In genomic region chr11:86302092-86302793, GRCh38 we compare ENCODE assay signal across 8 cellular contexts. TPM values are rescaled to one million over a fixed set of nuclear protein-coding genes. Genes with fewer than 3 reads are reported as not detected.
DNase-seq lines count a peak whose midpoint lies in the region; ATAC-seq, FAIRE-seq and TF ChIP-seq lines count a peak whose summit lies in the region.

TSS of gene HIKESHI (plus strand) at chr11:86302240. CDS start at chr11:86302449, 209 bp downstream.

- H3K27me3 ChIP-seq in bronchial epithelial cell (ENCODE audit: control insufficient read depth, insufficient read depth, low read length), result no peaks in the 10 kb centered on the region
- no peaks in the 10 kb centered on the region for H3K27me3 ChIP-seq in small intestine (ENCODE audit: control insufficient read depth in 2 of 2, insufficient read depth in 2 of 2, low read length in 2 of 2)

- no peaks in the 10 kb centered on the region for H3K9me3 ChIP-seq in small intestine (ENCODE audit: control insufficient read depth, low read depth)

- POLR2A ChIA-PET in AG04449 (lab: Yijun Ruan, JAX), result interaction anchor here (0.6 kb wide), 1 partner anchor 18 kb away, joined by 3 read pairs; no protein-coding TSS in a partner anchor

- CTCF ChIA-PET in AG04449 (lab: Yijun Ruan, JAX), result interaction anchor here (2.4 to 3.3 kb wide), 2 partner anchors 11 to 448 kb away, joined by 13 to 16 read pairs; partner anchors contain the start of gene CCDC83

- WGBS in small intestine, 3 donors, result 0% methylated on average over 30 of the region's 30 CpGs

- peak within 1 kb of the TSS; percentile 86 for H3K4me3 ChIP-seq in AG04449 (ENCODE audit: low read depth, low read length)
- H3K4me3 ChIP-seq in WI38 (ENCODE audit: low read depth, low read length), result peak within 1 kb of the TSS; percentile 97
- peak within 1 kb of the TSS; percentile 70 for H3K4me3 ChIP-seq in bronchial epithelial cell (ENCODE audit: low read depth, low read length)
- H3K4me3 ChIP-seq in small intestine (ENCODE audit: low read depth in 1 of 2, low read length in 2 of 2), result peak within 1 kb of the TSS; percentile 77 to 91

- H3K4me1 ChIP-seq in small intestine (ENCODE audit: control insufficient read depth in 2 of 2, insufficient read depth in 1 of 2, low read depth in 1 of 2, low read length in 1 of 2), result no peaks in the 10 kb centered on the region

- H3K36me3 ChIP-seq in bronchial epithelial cell (ENCODE audit: control insufficient read depth, insufficient read depth, low read length) (no peaks in the 10 kb centered on the region), small intestine (ENCODE audit: control insufficient read depth in 2 of 2, insufficient read depth in 2 of 2, low read length in 2 of 2) (no peaks in the 10 kb centered on the region)

- FAIRE-seq in bronchial epithelial cell (lab: Jason Lieb, UNC) (peak; percentile 60), small intestine (lab: Jason Lieb, UNC) (peak; percentile 33)

- peak within 1 kb of the TSS; percentile 81 to 94 for H3K27ac ChIP-seq in small intestine (ENCODE audit: low read depth in 1 of 2, low read length in 1 of 2)

- DNase-seq in AG04449 (ENCODE audit: low read depth, low spot score) (peak; percentile 88), NCI-H2227 treated with DMSO at 0.1 percent for 48 hours (lab: John Stamatoyannopoulos, UW) (peak; percentile 91), bronchial epithelial cell (ENCODE audit: low read depth) (peak; percentile 90), iPS-NIHi11 (ENCODE audit: low spot score) (peak; percentile 93), small intestine (peak; percentile 99)

- ATAC-seq in GM18907 (IDR thresholded peaks at IDR 0.05; ENCODE audit: unreplicated experiment), result peak; percentile 99
- peak; percentile 97 for ATAC-seq in HG03159 (IDR thresholded peaks at IDR 0.05; ENCODE audit: unreplicated experiment)

- TF ChIP-seq CTCF in AG04449 (IDR thresholded peaks at IDR 0.05; ENCODE audit: insufficient read depth, low read length, missing control alignments) (no peak), WI38 (IDR thresholded peaks at IDR 0.05; ENCODE audit: low read depth, low read length) (no peak), bronchial epithelial cell (IDR thresholded peaks at IDR 0.05; ENCODE audit: insufficient read depth, low read length, severe bottlenecking) (no peak)

RNA-seq across cellular contexts. Expression of gene HIKESHI, which starts in this region (rescaled TPM):
- total RNA-seq in bronchial epithelial cell, result 48.2 and 63.1 TPM in 2 replicates
- 10 to 100 TPM; 16.8 to 36.5 (median 21.1) TPM for polyA plus RNA-seq in small intestine

Comparison
In these comparisons a context has a peak if more than half of its experiments do, and no peak if none do; other contexts are left out.
1. Peak in every context shown above with its lines: DNase-seq, ATAC-seq, H3K4me3 ChIP-seq and H3K27ac ChIP-seq.